Comparison of ENCODE assay signal across 9 cellular contexts in the genomic region with DNA sequence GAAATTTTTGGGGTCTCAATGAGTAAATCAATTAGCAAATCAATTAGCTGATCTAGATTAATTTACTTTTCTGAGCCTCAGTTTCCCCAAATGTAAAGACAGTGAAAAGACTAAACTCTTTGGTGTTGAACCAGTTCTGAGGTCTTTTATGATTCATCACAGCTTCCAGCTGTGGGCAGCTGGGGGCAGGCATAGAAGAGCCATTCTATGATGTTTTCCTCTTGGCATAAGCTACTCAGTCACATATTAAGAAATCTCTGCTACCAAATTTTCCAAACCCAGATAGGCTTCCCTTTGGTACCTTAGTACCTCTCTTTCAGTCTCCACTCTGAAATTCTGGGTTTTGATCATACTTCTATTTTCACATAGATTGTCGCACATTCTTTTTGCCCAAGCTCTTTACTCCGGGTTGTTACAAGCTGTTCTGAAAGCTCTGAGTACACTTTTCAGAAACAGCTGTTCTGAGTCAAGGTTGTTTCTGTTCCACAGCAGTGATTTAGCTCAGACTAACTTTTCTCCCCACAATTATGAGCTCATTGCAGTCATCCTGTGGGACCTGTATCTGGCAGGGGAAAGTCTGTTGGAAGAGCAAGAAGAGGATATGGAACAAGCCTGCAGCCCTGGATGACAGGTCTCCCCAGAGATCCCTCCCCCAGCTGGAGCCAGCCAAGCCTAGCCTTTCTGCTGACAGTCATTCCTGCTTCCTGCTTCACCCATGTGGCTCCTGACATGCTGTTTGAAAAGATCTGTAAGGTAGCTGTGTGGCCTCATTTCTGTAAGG.
DNase-seq lines count a peak whose midpoint lies in the region; ATAC-seq, FAIRE-seq and TF ChIP-seq lines count a peak whose summit lies in the region.
"Had no signal": no experiment of that assay in that cellular context is flagged by ENCODE, and none has a peak within 500 bp of the region (broad histone marks: within the 10 kb centered on the region; RNA-seq: fewer than 3 reads in every experiment).

No MANE protein-coding gene starts in this region.

- H3K4me1 ChIP-seq in astrocyte (ENCODE audit: insufficient read depth, low read length) (peaks cover 40% of the 10 kb centered on the region), Karpas-422 (ENCODE audit: low read length) (no peaks in the 10 kb centered on the region)

- no peaks in the 10 kb centered on the region for H3K27me3 Mint-ChIP-seq in astrocyte (ENCODE audit: low read depth, unreplicated experiment)
- no peaks in the 10 kb centered on the region for H3K27me3 Mint-ChIP-seq in type B pancreatic cell

- H3K79me2 ChIP-seq in astrocyte (ENCODE audit: insufficient read depth, low read length) (no peaks in the 10 kb centered on the region), Karpas-422 (ENCODE audit: low read length) (no peaks in the 10 kb centered on the region)

- H3K4me3 ChIP-seq in astrocyte (ENCODE audit: insufficient read depth, low read depth, low read length) (no peak overlapping the region), Karpas-422 (ENCODE audit: low read length) (no peak overlapping the region)
- H3K4me3 ChIP-seq: esophagus squamous epithelium had no signal

- H3K36me3 Mint-ChIP-seq in astrocyte (ENCODE audit: low read depth, unreplicated experiment) = no peaks in the 10 kb centered on the region
- no peaks in the 10 kb centered on the region for H3K36me3 Mint-ChIP-seq in type B pancreatic cell

- TF ChIP-seq CTCF in GM10266 (IDR thresholded peaks at IDR 0.05; ENCODE audit: control insufficient read depth, insufficient read depth, low read depth, missing control alignments) = no peak
- no peak for TF ChIP-seq CTCF in astrocyte (IDR thresholded peaks at IDR 0.05; ENCODE audit: insufficient read depth, low read depth, low read length)
- no peak for TF ChIP-seq CTCF in type B pancreatic cell (conservative IDR thresholded peaks at IDR 0.05)

- H3K27ac Mint-ChIP-seq in astrocyte (ENCODE audit: unreplicated experiment) (peak overlapping the region; percentile 97), type B pancreatic cell (no peak overlapping the region)

- H3K36me3 ChIP-seq in astrocyte (ENCODE audit: insufficient read depth, low read length) = no peaks in the 10 kb centered on the region
- H3K36me3 ChIP-seq in Karpas-422 (ENCODE audit: insufficient read depth, low read length) = no peaks in the 10 kb centered on the region
- H3K36me3 ChIP-seq: esophagus squamous epithelium had no signal

- peak overlapping the region; percentile 42 for H3K4me2 ChIP-seq in astrocyte (ENCODE audit: low read length)
- no peak overlapping the region for H3K4me2 ChIP-seq in Karpas-422 (ENCODE audit: low read depth, low read length, poor library complexity, severe bottlenecking)

- no peak for FAIRE-seq in astrocyte (lab: Jason Lieb, UNC)

- H3K9me3 ChIP-seq in astrocyte (ENCODE audit: insufficient read depth, low read depth, low read length) = no peaks in the 10 kb centered on the region
- H3K9me3 ChIP-seq in Karpas-422 (ENCODE audit: low read length) = no peaks in the 10 kb centered on the region
- H3K9me3 ChIP-seq: esophagus squamous epithelium had no signal

- H3K9me3 Mint-ChIP-seq in astrocyte (ENCODE audit: unreplicated experiment) (no peaks in the 10 kb centered on the region), type B pancreatic cell (no peaks in the 10 kb centered on the region)

- peak overlapping the region; percentile 61 for H3K9ac ChIP-seq in astrocyte (ENCODE audit: low read length)
- H3K9ac ChIP-seq in Karpas-422 (ENCODE audit: low read length) = no peak overlapping the region

- H3K4me3 Mint-ChIP-seq in astrocyte (ENCODE audit: unreplicated experiment) (peak overlapping the region; percentile 61), type B pancreatic cell (no peak overlapping the region)

- peak overlapping the region; percentile 80 for H3K27ac ChIP-seq in astrocyte (ENCODE audit: low read depth, low read length)
- no peak overlapping the region for H3K27ac ChIP-seq in Karpas-422 (ENCODE audit: low read length)

- peak; percentile 58 for ATAC-seq in HG02642 (IDR thresholded peaks at IDR 0.05; ENCODE audit: poor library complexity, unreplicated experiment)

- H3K9me2 ChIP-seq in Karpas-422 (replicated peaks; ENCODE audit: insufficient read depth, low read length) = no peaks in the 10 kb centered on the region

- no peaks in the 10 kb centered on the region for H3K27me3 ChIP-seq in astrocyte (ENCODE audit: insufficient read depth, low read length)
- H3K27me3 ChIP-seq in Karpas-422 (ENCODE audit: low read length) = no peaks in the 10 kb centered on the region
- H3K27me3 ChIP-seq: esophagus squamous epithelium had no signal

- peaks cover 68% of the 10 kb centered on the region for H3K4me1 Mint-ChIP-seq in astrocyte (ENCODE audit: low read depth, unreplicated experiment)
- H3K4me1 Mint-ChIP-seq in type B pancreatic cell (ENCODE audit: unreplicated experiment) = peaks cover 17% of the 10 kb centered on the region

- no peaks in the 10 kb centered on the region for H4K20me1 ChIP-seq in astrocyte (ENCODE audit: insufficient read depth, low read length)
- no peaks in the 10 kb centered on the region for H4K20me1 ChIP-seq in Karpas-422 (ENCODE audit: insufficient read depth, low read depth, low read length)

- DNase-seq in GM10266 (ENCODE audit: extremely low spot score) (peak; percentile 24), astrocyte (ENCODE audit: low read depth) (peak; percentile 91), mucosa of gallbladder (ENCODE audit: low spot score) (peak; percentile 27), NCI-H526 (lab: John Stamatoyannopoulos, UW) (no peak), DMS79 treated with DMSO at 0.1 percent for 48 hours (lab: John Stamatoyannopoulos, UW) (no peak), type B pancreatic cell (ENCODE audit: extremely low spot score, unreplicated experiment) (no peak), Karpas-422 (no peak)
- DNase-seq: esophagus squamous epithelium had no signal

- peak overlapping the region; percentile 3 for H2AFZ ChIP-seq in astrocyte (ENCODE audit: low read depth, low read length)
- no peak overlapping the region for H2AFZ ChIP-seq in Karpas-422 (ENCODE audit: low read length)

Comparison
In these comparisons a context has a peak if more than half of its experiments do, and no peak if none do; other contexts are left out.
1. DNase-seq: peak in GM10266 (single experiment), astrocyte (single experiment) and mucosa of gallbladder (single experiment); none in NCI-H526 (0 of 2), DMS79 treated with DMSO at 0.1 percent for 48 hours (single experiment), type B pancreatic cell (single experiment) and Karpas-422 (single experiment).